In the genomic region with DNA sequence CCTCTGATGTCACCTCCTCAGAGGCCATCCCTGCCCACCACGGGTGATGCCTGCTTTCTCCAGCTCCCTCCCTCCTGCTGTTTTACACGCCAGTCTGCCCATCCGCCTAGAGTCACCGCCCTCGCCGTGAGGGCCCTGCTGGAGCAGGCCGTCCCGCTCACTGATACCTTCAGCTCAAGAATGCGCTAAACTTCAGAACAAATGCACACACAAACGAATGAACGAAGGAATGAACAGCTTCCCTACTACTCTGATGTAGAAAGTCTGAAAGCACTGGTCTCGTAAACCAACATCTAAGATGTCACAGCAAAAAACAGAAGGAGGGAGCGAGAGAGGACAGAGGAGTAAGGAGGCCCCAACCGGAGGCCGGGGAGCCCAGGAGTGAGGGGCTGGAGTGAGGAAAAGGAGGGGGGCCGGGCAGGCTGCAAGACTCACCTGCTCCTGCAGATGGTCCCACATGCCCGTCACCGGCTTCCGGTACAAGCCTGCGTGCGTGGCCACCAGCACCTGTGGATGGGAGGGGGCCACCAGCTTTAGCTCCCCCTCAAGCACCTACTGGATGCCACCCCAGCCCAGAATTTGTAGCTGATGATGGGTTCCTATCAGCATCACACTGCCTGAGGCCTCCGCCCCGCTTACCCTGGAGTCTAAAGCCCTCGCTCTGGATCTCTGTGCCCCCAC, we compare ENCODE assay signal across 17 cellular contexts. TPM values are rescaled to one million over a fixed set of nuclear protein-coding genes. Genes with fewer than 3 reads are reported as not detected.
DNase-seq lines count a peak whose midpoint lies in the region; ATAC-seq lines count a peak whose summit lies in the region.
"Had no signal": no experiment of that assay in that cellular context is flagged by ENCODE, and none has a peak within 500 bp of the region (broad histone marks: within the 10 kb centered on the region; RNA-seq: fewer than 3 reads in every experiment).

No MANE protein-coding gene starts in this region.

- H3K27me3 Mint-ChIP-seq in T-helper 1 cell treated with Interleukin-12 subunit alpha and Interleukin-12 subunit beta and Interleukin-4 antibody, amounts not matched to agents 30 μg/mL and 1 μg/mL, for 36 hours (ENCODE audit: low read depth) = no peaks in the 10 kb centered on the region
- no peaks in the 10 kb centered on the region for H3K27me3 Mint-ChIP-seq in effector memory CD8-positive, alpha-beta T cell

- H3K27ac Mint-ChIP-seq in T-helper 1 cell treated with Interleukin-12 subunit alpha and Interleukin-12 subunit beta and Interleukin-4 antibody, amounts not matched to agents 30 μg/mL and 1 μg/mL, for 36 hours = no peak overlapping the region
- H3K27ac Mint-ChIP-seq in effector memory CD8-positive, alpha-beta T cell = peak overlapping the region; percentile 47 to 80

- intact Hi-C loops in posterior vena cava (cut with DNase I) = no loop called here

- H3K36me3 Mint-ChIP-seq in T-helper 1 cell treated with Interleukin-12 subunit alpha and Interleukin-12 subunit beta and Interleukin-4 antibody, amounts not matched to agents 30 μg/mL and 1 μg/mL, for 36 hours (ENCODE audit: low read depth) = peaks cover 32% of the 10 kb centered on the region
- H3K36me3 Mint-ChIP-seq in effector memory CD8-positive, alpha-beta T cell (ENCODE audit: insufficient read depth) = peaks cover 72% of the 10 kb centered on the region

- no peak for DNase-seq in T-helper 1 cell
- DNase-seq in NAMALWA (ENCODE audit: low spot score) = peak; percentile 14
- DNase-seq in effector memory CD8-positive, alpha-beta T cell = no peak
- DNase-seq in posterior vena cava (ENCODE audit: low spot score) = peak; percentile 80
- DNase-seq in DMS153 treated with DMSO at 0.1 percent for 48 hours (lab: John Stamatoyannopoulos, UW; ENCODE audit: unreplicated experiment) = no peak
- DNase-seq in HT-29 (ENCODE audit: low spot score) = no peak
- no peak for DNase-seq in NCI-H146 treated with DMSO at 0.1 percent for 48 hours (lab: John Stamatoyannopoulos, UW; ENCODE audit: unreplicated experiment)
- DNase-seq: activated CD4-positive, alpha-beta T cell treated with anti-CD3 and anti-CD28 coated beads for 1 hour; activated CD8-positive, alpha-beta memory T cell treated with anti-CD3 and anti-CD28 coated beads for 24 hours; caudate nucleus; gastrocnemius medialis; GOT3; kidney glomerular epithelial cell; MG63; NCI-H1694 had no signal

- peak overlapping the region; percentile 19 for H3K4me3 Mint-ChIP-seq in T-helper 1 cell treated with Interleukin-12 subunit alpha and Interleukin-12 subunit beta and Interleukin-4 antibody, amounts not matched to agents 30 μg/mL and 1 μg/mL, for 36 hours
- H3K4me3 Mint-ChIP-seq in effector memory CD8-positive, alpha-beta T cell = no peak overlapping the region

- no peak for ATAC-seq in effector memory CD8-positive, alpha-beta T cell (replicated peaks)
- ATAC-seq: esophagus mucosa, gastrocnemius medialis had no signal

- H3K9me3 Mint-ChIP-seq in T-helper 1 cell treated with Interleukin-12 subunit alpha and Interleukin-12 subunit beta and Interleukin-4 antibody, amounts not matched to agents 30 μg/mL and 1 μg/mL, for 36 hours = no peaks in the 10 kb centered on the region
- no peaks in the 10 kb centered on the region for H3K9me3 Mint-ChIP-seq in effector memory CD8-positive, alpha-beta T cell

- peaks cover 27% of the 10 kb centered on the region for H3K4me1 Mint-ChIP-seq in T-helper 1 cell treated with Interleukin-12 subunit alpha and Interleukin-12 subunit beta and Interleukin-4 antibody, amounts not matched to agents 30 μg/mL and 1 μg/mL, for 36 hours (ENCODE audit: low read depth)
- H3K4me1 Mint-ChIP-seq in effector memory CD8-positive, alpha-beta T cell (ENCODE audit: low read depth in 2 of 2) = peaks cover 30 to 34% of the 10 kb centered on the region in 2 donors

RNA-seq across cellular contexts. Expression of a gene that starts 4.0 kb away (rescaled TPM):
- 10 to 100 TPM; 40.5 to 43.4 TPM for total RNA-seq in posterior vena cava
- 215 and 243 TPM in 2 replicates for total RNA-seq in HT-29 (2014; rRNA removed; shearing (Covaris generic))

RNA-seq across cellular contexts. Expression of a gene that starts 12.4 kb away (rescaled TPM):
- 10 to 100 TPM; 78.7 to 95.2 TPM for total RNA-seq in posterior vena cava
- 188 and 218 TPM in 2 replicates for total RNA-seq in HT-29 (2014; rRNA removed; shearing (Covaris generic))

RNA-seq across cellular contexts. Expression of a gene that starts 13.8 kb away (rescaled TPM):
- total RNA-seq in posterior vena cava = 10 to 100 TPM; 26.5 to 28.9 TPM
- 89.9 and 96.4 TPM in 2 replicates for total RNA-seq in HT-29 (2014; rRNA removed; shearing (Covaris generic))

RNA-seq across cellular contexts. Expression of a gene that starts 14.1 kb away (rescaled TPM):
- total RNA-seq in posterior vena cava = 10 to 100 TPM; 28.7 to 36.3 TPM
- total RNA-seq in HT-29 (2014; rRNA removed; shearing (Covaris generic)) = 34.5 and 38.4 TPM in 2 replicates

RNA-seq across cellular contexts. Expression of a gene that starts 33.3 kb away (rescaled TPM):
- 1 to 10 TPM; 1.1 to 1.3 TPM for total RNA-seq in posterior vena cava
- total RNA-seq in HT-29 (2014; rRNA removed; shearing (Covaris generic)) = 1.1 and 2.3 TPM in 2 replicates
- total RNA-seq: esophagus mucosa had no signal

Comparison
In these comparisons a context has a peak if more than half of its experiments do, and no peak if none do; other contexts are left out.
1. DNase-seq: peak in NAMALWA (single experiment) and posterior vena cava (single experiment); none in T-helper 1 cell (0 of 5), effector memory CD8-positive, alpha-beta T cell (0 of 3), DMS153 treated with DMSO at 0.1 percent for 48 hours (single experiment), HT-29 (single experiment) and NCI-H146 treated with DMSO at 0.1 percent for 48 hours (single experiment).